Comparison of ENCODE assay signal across 22 cellular contexts in the genomic region with DNA sequence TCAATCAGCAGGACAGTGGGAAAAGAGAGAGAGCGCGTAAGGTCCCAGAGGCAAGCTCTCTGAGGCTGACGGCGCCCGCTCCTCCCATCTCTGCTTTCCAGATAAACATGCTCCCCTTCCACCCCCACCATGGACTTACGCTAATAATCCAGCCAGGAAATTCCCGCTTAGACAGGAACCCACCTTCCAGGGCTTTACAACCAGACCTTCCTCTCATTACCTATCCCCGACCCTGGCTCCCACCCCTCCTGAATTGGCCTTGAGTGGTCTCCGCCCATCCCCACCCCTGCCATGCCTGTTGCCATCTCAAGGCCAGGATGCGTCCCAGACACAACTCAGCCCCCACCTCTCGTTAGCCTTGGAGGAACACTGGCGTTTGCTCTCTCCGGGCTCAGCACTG.
"Had no signal": no experiment of that assay in that cellular context is flagged by ENCODE, and none has a peak within 500 bp of the region (broad histone marks: within the 10 kb centered on the region; RNA-seq: fewer than 3 reads in every experiment).

No MANE protein-coding gene starts in this region.

- H3K9me3 ChIP-seq: psoas muscle, spleen, thoracic aorta, transverse colon had no signal

- H3K9me3 Mint-ChIP-seq: dendritic cell treated with granulocyte-macrophage colony-stimulating factor and Interleukin-4, amounts not matched to agents 40 ng/mL and 50 ng/mL, for 4 days; effector memory CD8-positive, alpha-beta T cell; natural killer cell treated with Interleukin-12 subunit alpha and Interleukin-12 subunit beta and Interleukin-15 and Interleukin-18, amount 100 ng/mL, for 72 hours; neural progenitor cell; stimulated activated naive B cell treated with anti-CD40 and anti-IgM and Interleukin-4, amounts not matched to agents 10 μg/mL and 1 μg/mL and 100 μg/mL, for 72 hours had no signal

- DNase-seq: cerebellar nuclear complex; effector memory CD8-positive, alpha-beta T cell; head of caudate nucleus; hippocampal formation; kidney glomerular epithelial cell; midbrain; occipital lobe; psoas muscle; spleen; stimulated activated CD4-positive, alpha-beta T cell treated with anti-CD3 and anti-CD28 coated beads, Interleukin-15, amount 100 ng/mL, for 24 hours; stimulated activated CD4-positive, alpha-beta T cell treated with anti-CD3 and anti-CD28 coated beads, Interleukin-1b, Interleukin-23, amount 100 ng/mL, for 48 hours; stimulated activated CD4-positive, alpha-beta T cell treated with anti-CD3 and anti-CD28 coated beads, Interleukin-4, amount 100 ng/mL, for 24 hours; stimulated activated naive B cell treated with anti-CD40 and anti-IgM and Interleukin-4, amounts not matched to agents 10 μg/mL and 1 μg/mL and 100 μg/mL, for 72 hours; stimulated activated naive CD8-positive, alpha-beta T cell treated with anti-CD3 and anti-CD28 coated beads, Interleukin-15, amount 100 ng/mL, for 72 hours; transverse colon had no signal

- H3K27ac ChIP-seq: foreskin keratinocyte, neural progenitor cell, psoas muscle, spleen, thoracic aorta, transverse colon had no signal

- H3K4me3 ChIP-seq: neural progenitor cell, psoas muscle, spleen, thoracic aorta, transverse colon had no signal

- H3K4me1 Mint-ChIP-seq: stimulated activated naive CD8-positive, alpha-beta T cell treated with anti-CD3 and anti-CD28 coated beads, Interleukin-15, amount 100 ng/mL, for 72 hours had no signal

- H3K4me1 ChIP-seq: foreskin keratinocyte, neural progenitor cell, psoas muscle had no signal

- H3K36me3 ChIP-seq: neural progenitor cell, spleen, thoracic aorta, transverse colon had no signal

- H2AFZ ChIP-seq: neural progenitor cell had no signal

- H3K27ac Mint-ChIP-seq: dendritic cell treated with granulocyte-macrophage colony-stimulating factor and Interleukin-4, amounts not matched to agents 40 ng/mL and 50 ng/mL, for 4 days; effector memory CD8-positive, alpha-beta T cell; natural killer cell treated with Interleukin-12 subunit alpha and Interleukin-12 subunit beta and Interleukin-15 and Interleukin-18, amount 100 ng/mL, for 72 hours; neural progenitor cell; stimulated activated naive B cell treated with anti-CD40 and anti-IgM and Interleukin-4, amounts not matched to agents 10 μg/mL and 1 μg/mL and 100 μg/mL, for 72 hours; stimulated activated naive CD8-positive, alpha-beta T cell treated with anti-CD3 and anti-CD28 coated beads, Interleukin-15, amount 100 ng/mL, for 72 hours had no signal

- ATAC-seq: effector memory CD8-positive, alpha-beta T cell; left lobe of liver; natural killer cell treated with Interleukin-12 subunit alpha and Interleukin-12 subunit beta and Interleukin-15 and Interleukin-18, amount 100 ng/mL, for 72 hours; psoas muscle; sciatic nerve; stimulated activated naive B cell treated with anti-CD40 and anti-IgM and Interleukin-4, amounts not matched to agents 10 μg/mL and 1 μg/mL and 100 μg/mL, for 72 hours; stimulated activated naive CD8-positive, alpha-beta T cell treated with anti-CD3 and anti-CD28 coated beads, Interleukin-15, amount 100 ng/mL, for 72 hours had no signal

- H3K27me3 ChIP-seq: neural progenitor cell, spleen, transverse colon had no signal

- H3K4me3 Mint-ChIP-seq: dendritic cell treated with granulocyte-macrophage colony-stimulating factor and Interleukin-4, amounts not matched to agents 40 ng/mL and 50 ng/mL, for 4 days; effector memory CD8-positive, alpha-beta T cell; natural killer cell treated with Interleukin-12 subunit alpha and Interleukin-12 subunit beta and Interleukin-15 and Interleukin-18, amount 100 ng/mL, for 72 hours; neural progenitor cell; stimulated activated naive B cell treated with anti-CD40 and anti-IgM and Interleukin-4, amounts not matched to agents 10 μg/mL and 1 μg/mL and 100 μg/mL, for 72 hours; stimulated activated naive CD8-positive, alpha-beta T cell treated with anti-CD3 and anti-CD28 coated beads, Interleukin-15, amount 100 ng/mL, for 72 hours had no signal

- H3K9ac ChIP-seq: neural progenitor cell had no signal

- H3K4me2 ChIP-seq: neural progenitor cell had no signal

- H3K36me3 Mint-ChIP-seq: natural killer cell treated with Interleukin-12 subunit alpha and Interleukin-12 subunit beta and Interleukin-15 and Interleukin-18, amount 100 ng/mL, for 72 hours; neural progenitor cell; stimulated activated naive B cell treated with anti-CD40 and anti-IgM and Interleukin-4, amounts not matched to agents 10 μg/mL and 1 μg/mL and 100 μg/mL, for 72 hours had no signal
